In genomic region chr5:149551227-149552037, GRCh38 we compare ENCODE assay signal across 8 cellular contexts. TPM values are rescaled to one million over a fixed set of nuclear protein-coding genes. Genes with fewer than 3 reads are reported as not detected.
DNase-seq lines count a peak whose midpoint lies in the region; ATAC-seq and TF ChIP-seq lines count a peak whose summit lies in the region.

Gene CSNK1A1, minus strand, starts transcription at chr5:149551439. Its CDS starts 475 bp downstream, at chr5:149550964.

- TSS peak; percentile 92 for BruUV-seq in PC-9 (replicated peaks; lab: Mats Ljungman, UMichigan)

- intact Hi-C loops in PC-9 (cut with micrococcal nuclease; ENCODE audit: unreplicated experiment), result loop anchor here (1.0 to 2.0 kb wide), 4 partner anchors 10 to 111 kb away; no protein-coding TSS in a partner anchor

- H3K4me2 ChIP-seq in PC-9, result peak within 1 kb of the TSS; percentile 96

- H3K9me3 ChIP-seq in PC-9 (ENCODE audit: insufficient read depth, low read depth), result no peaks in the 10 kb centered on the region
- H3K9me3 ChIP-seq in mucosa of rectum (ENCODE audit: control insufficient read depth in 2 of 2, low read length in 2 of 2), result no peaks in the 10 kb centered on the region

- peak; percentile 88 for ATAC-seq in GM21717 (IDR thresholded peaks at IDR 0.05; ENCODE audit: unreplicated experiment)

- TF ChIP-seq CTCF in PC-9 (conservative IDR thresholded peaks at IDR 0.05) (peak; percentile 88), epithelial cell of proximal tubule (conservative IDR thresholded peaks at IDR 0.05; ENCODE audit: low read depth, low read length) (peak; percentile 80)

- in situ Hi-C loops in KBM-7 (cut with MboI; ENCODE audit: low pct_unique_long_range_greater_than_20kb, low sequenced_read_pairs), result loop anchor here (10.0 kb wide), 1 partner anchor 107 kb away; no protein-coding TSS in a partner anchor

- DNase-seq in DMS79 (lab: John Stamatoyannopoulos, UW), result peak; percentile 86
- DNase-seq in KBM-7, result peak; percentile 99
- peak; percentile 93 to 99 for DNase-seq in PC-9
- DNase-seq in activated T-cell treated with anti-CD3 and anti-CD28 coated beads, Interleukin-2, amount 50 U/mL, for 1 hour, result peak; percentile 99
- DNase-seq in epithelial cell of proximal tubule (ENCODE audit: low read depth), result peak; percentile 66
- DNase-seq in stimulated activated CD8-positive, alpha-beta memory T cell treated with anti-CD3 and anti-CD28 coated beads, Interleukin-4, amount 100 ng/mL, for 48 hours, result peak; percentile 99

- peak within 1 kb of the TSS; percentile 67 for H2AFZ ChIP-seq in PC-9

- H3K4me1 ChIP-seq in PC-9 (replicated peaks; ENCODE audit: insufficient read depth) (peaks cover 57% of the 10 kb centered on the region), mucosa of rectum (ENCODE audit: control insufficient read depth in 2 of 2, insufficient read depth in 2 of 2, low read length in 2 of 2) (peaks cover 21 to 27% of the 10 kb centered on the region in 2 donors)

- peaks cover 71% of the 10 kb centered on the region for H3K79me2 ChIP-seq in PC-9 (ENCODE audit: low read depth)

- H3K27ac ChIP-seq in PC-9 (peak within 1 kb of the TSS; percentile 86), mucosa of rectum (ENCODE audit: low read depth in 2 of 2, low read length in 2 of 2) (peak within 1 kb of the TSS; percentile 97 to 99)

- H3K4me3 ChIP-seq in PC-9 (peak within 1 kb of the TSS; percentile 82), epithelial cell of proximal tubule (ENCODE audit: low read depth, low read length) (peak within 1 kb of the TSS; percentile 99), mucosa of rectum (ENCODE audit: low read length in 2 of 2) (peak within 1 kb of the TSS; percentile 99 to 100)

- POLR2A ChIA-PET in PC-9 (lab: Charles Lee; ENCODE audit: unreplicated experiment), result interaction anchor here (0.6 to 1.6 kb wide), 7 partner anchors 10 to 234 kb away, joined by 3 to 11 read pairs (median 4); no protein-coding TSS in a partner anchor

- CTCF ChIA-PET in PC-9 (lab: Charles Lee), result interaction anchor here (0.5 to 1.8 kb wide), 12 partner anchors 9 to 426 kb away, joined by 3 to 21 read pairs (median 4); no protein-coding TSS in a partner anchor

- H3K36me3 ChIP-seq in PC-9 (ENCODE audit: low read depth) (peaks cover 33% of the 10 kb centered on the region), mucosa of rectum (ENCODE audit: control insufficient read depth in 2 of 2, insufficient read depth in 2 of 2, low read length in 2 of 2) (peaks cover 2 to 8% of the 10 kb centered on the region in 2 donors)

- no peaks in the 10 kb centered on the region for H3K27me3 ChIP-seq in PC-9 (ENCODE audit: insufficient read depth, low read depth)
- no peaks in the 10 kb centered on the region for H3K27me3 ChIP-seq in mucosa of rectum (ENCODE audit: control insufficient read depth in 2 of 2, insufficient read depth in 2 of 2, low read length in 2 of 2)

- peak within 1 kb of the TSS; percentile 100 for H3K9ac ChIP-seq in mucosa of rectum (ENCODE audit: low read depth in 1 of 2, low read length in 2 of 2)

- H4K20me1 ChIP-seq in PC-9 (ENCODE audit: insufficient read depth), result peaks cover 24% of the 10 kb centered on the region

- peaks cover 71% of the 10 kb centered on the region for H3F3A ChIP-seq in PC-9 (ENCODE audit: insufficient read depth, low read depth)

- no peaks in the 10 kb centered on the region for H3K9me2 ChIP-seq in PC-9 (ENCODE audit: insufficient read depth)

RNA-seq across cellular contexts. Expression of gene CSNK1A1, which starts in this region (rescaled TPM):
- 300 and 334 TPM in 2 replicates for total RNA-seq in PC-9 (2021)
- 176 and 187 TPM in 2 replicates for total RNA-seq in epithelial cell of proximal tubule

Comparison
In these comparisons a context has a peak if more than half of its experiments do, and no peak if none do; other contexts are left out.
1. Peak in every context shown above with its lines: DNase-seq, ATAC-seq, H3K4me3 ChIP-seq and H3K27ac ChIP-seq.